Comparison of ENCODE assay signal across 15 cellular contexts in the genomic region with DNA sequence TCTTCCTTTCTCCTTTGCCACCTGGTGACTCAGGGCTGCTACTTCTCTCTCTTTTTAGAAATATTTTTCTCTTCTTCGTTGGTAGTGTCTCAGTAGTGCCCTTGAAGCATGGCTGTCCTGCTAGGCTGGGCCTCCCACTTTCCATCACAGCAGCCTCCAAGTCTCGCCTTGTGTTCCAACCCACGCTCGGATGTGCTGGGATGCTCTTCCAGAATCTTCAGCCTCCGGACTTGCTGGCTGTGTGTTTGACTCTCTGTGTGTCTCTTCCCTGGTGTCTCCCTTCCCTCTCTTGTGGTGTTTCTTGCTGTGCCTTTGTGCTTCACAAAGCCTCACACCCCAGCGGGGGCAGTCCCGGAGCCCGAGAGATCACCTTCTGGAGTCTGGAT.
A peak's percentile ranks its signal among the peaks of the same experiment; 100 is the strongest.
DNase-seq lines count a peak whose midpoint lies in the region; ATAC-seq, FAIRE-seq and TF ChIP-seq lines count a peak whose summit lies in the region.
"Had no signal": no experiment of that assay in that cellular context is flagged by ENCODE, and none has a peak within 500 bp of the region (broad histone marks: within the 10 kb centered on the region; RNA-seq: fewer than 3 reads in every experiment).

No MANE protein-coding gene starts in this region.

- TF ChIP-seq CTCF in right atrium auricular region (IDR thresholded peaks at IDR 0.05) (peak in 1 of 2 donors; percentile 20), astrocyte (IDR thresholded peaks at IDR 0.05; ENCODE audit: insufficient read depth, low read depth, low read length) (no peak), right lobe of liver (IDR thresholded peaks at IDR 0.05) (no peak), upper lobe of right lung (IDR thresholded peaks at IDR 0.05) (no peak)

- H2AFZ ChIP-seq in astrocyte (ENCODE audit: low read depth, low read length), result no peak overlapping the region

- no peaks in the 10 kb centered on the region for H3K27me3 Mint-ChIP-seq in astrocyte (ENCODE audit: low read depth, unreplicated experiment)

- H3K9ac ChIP-seq in astrocyte (ENCODE audit: low read length), result no peak overlapping the region

- WGBS in right lobe of liver (ENCODE audit: insufficient coverage, low coverage, low lambda C conversion rate, missing lambda C conversion rate), result 60% methylated on average over 8 of the region's 8 CpGs

- H3K79me2 ChIP-seq in astrocyte (ENCODE audit: insufficient read depth, low read length), result peaks cover 76% of the 10 kb centered on the region

- peaks cover 21% of the 10 kb centered on the region for H3K4me1 Mint-ChIP-seq in astrocyte (ENCODE audit: low read depth, unreplicated experiment)

- DNase-seq in cardiac septum (ENCODE audit: low spot score) (peak; percentile 70), right atrium auricular region (ENCODE audit: low spot score) (no peak), astrocyte (ENCODE audit: low read depth) (no peak), right lobe of liver (peak in 2 of 3 donors; percentile 22 to 31), upper lobe of right lung (peak; percentile 45), T-helper 1 cell (no peak), HTR-8/SVneo (ENCODE audit: insufficient read length, low spot score) (no peak), middle frontal gyrus (ENCODE audit: extremely low spot score, low spot score) (no peak)
- DNase-seq: activated CD8-positive, alpha-beta memory T cell treated with anti-CD3 and anti-CD28 coated beads for 24 hours; DMS 273 treated with DMSO at 0.1 percent for 48 hours; MG63; NCI-H2029 treated with DMSO at 0.1 percent for 48 hours had no signal

- no peak for TF ChIP-seq POLR2A in right lobe of liver (IDR thresholded peaks at IDR 0.05)

- H3K4me3 ChIP-seq in right atrium auricular region (no peak overlapping the region), astrocyte (ENCODE audit: insufficient read depth, low read depth, low read length) (no peak overlapping the region), right lobe of liver (no peak overlapping the region), upper lobe of right lung (no peak overlapping the region)
- H3K4me3 ChIP-seq: ascending aorta, MG63, SJSA1 had no signal

- FAIRE-seq in astrocyte (lab: Jason Lieb, UNC) (no peak), HTR-8/SVneo (lab: Jason Lieb, UNC) (no peak)

- H3K9me3 ChIP-seq in right atrium auricular region, result no peaks in the 10 kb centered on the region
- no peaks in the 10 kb centered on the region for H3K9me3 ChIP-seq in astrocyte (ENCODE audit: insufficient read depth, low read depth, low read length)
- no peaks in the 10 kb centered on the region for H3K9me3 ChIP-seq in right lobe of liver
- no peaks in the 10 kb centered on the region for H3K9me3 ChIP-seq in upper lobe of right lung
- H3K9me3 ChIP-seq: ascending aorta, MG63, SJSA1 had no signal

- H3K27ac ChIP-seq in right atrium auricular region, result no peak overlapping the region
- no peak overlapping the region for H3K27ac ChIP-seq in astrocyte (ENCODE audit: low read depth, low read length)
- H3K27ac ChIP-seq in right lobe of liver, result no peak overlapping the region
- H3K27ac ChIP-seq in upper lobe of right lung, result no peak overlapping the region
- H3K27ac ChIP-seq: SJSA1 had no signal

- peaks cover 4% of the 10 kb centered on the region for H3K36me3 Mint-ChIP-seq in astrocyte (ENCODE audit: low read depth, unreplicated experiment)

- no peaks in the 10 kb centered on the region for H3K27me3 ChIP-seq in right atrium auricular region
- H3K27me3 ChIP-seq in astrocyte (ENCODE audit: insufficient read depth, low read length), result no peaks in the 10 kb centered on the region
- no peaks in the 10 kb centered on the region for H3K27me3 ChIP-seq in right lobe of liver
- H3K27me3 ChIP-seq in upper lobe of right lung, result no peaks in the 10 kb centered on the region
- H3K27me3 ChIP-seq: ascending aorta, MG63, SJSA1 had no signal

- ATAC-seq in right lobe of liver (peak; percentile 9 to 31 (median 19)), upper lobe of right lung (no peak)

- H3K36me3 ChIP-seq in right atrium auricular region (no peaks in the 10 kb centered on the region), astrocyte (ENCODE audit: insufficient read depth, low read length) (no peaks in the 10 kb centered on the region), right lobe of liver (no peaks in the 10 kb centered on the region), upper lobe of right lung (no peaks in the 10 kb centered on the region)
- H3K36me3 ChIP-seq: ascending aorta, MG63, SJSA1 had no signal

- no peak overlapping the region for H3K27ac Mint-ChIP-seq in astrocyte (ENCODE audit: unreplicated experiment)
- H3K27ac Mint-ChIP-seq: nephron progenitor cell had no signal

- H3K4me3 Mint-ChIP-seq in astrocyte (ENCODE audit: unreplicated experiment), result no peak overlapping the region
- H3K4me3 Mint-ChIP-seq: nephron progenitor cell had no signal

- peak overlapping the region; percentile 63 for H3K4me2 ChIP-seq in astrocyte (ENCODE audit: low read length)

- H4K20me1 ChIP-seq in astrocyte (ENCODE audit: insufficient read depth, low read length), result peaks cover 86% of the 10 kb centered on the region

- intact Hi-C loops in cardiac septum (cut with DNase I) (loop anchor here (2.0 kb wide), 1 partner anchor 179 kb away; no protein-coding TSS in a partner anchor), right lobe of liver (cut with DNase I) (loop anchor here in 1 of 2 donors (10.0 kb wide), 1 partner anchor 253 kb away; no protein-coding TSS in a partner anchor), upper lobe of right lung (cut with DNase I) (loop anchor here (5.0 kb wide), 1 partner anchor 176 kb away; no protein-coding TSS in a partner anchor)

- H3K9me3 Mint-ChIP-seq in astrocyte (ENCODE audit: unreplicated experiment), result no peaks in the 10 kb centered on the region

- H3K4me1 ChIP-seq in right atrium auricular region, result peaks cover 0 to 41% of the 10 kb centered on the region in 2 donors
- peaks cover 7% of the 10 kb centered on the region for H3K4me1 ChIP-seq in astrocyte (ENCODE audit: insufficient read depth, low read length)
- H3K4me1 ChIP-seq in right lobe of liver, result no peaks in the 10 kb centered on the region
- peaks cover 20% of the 10 kb centered on the region for H3K4me1 ChIP-seq in upper lobe of right lung

Comparison
In these comparisons a context has a peak if more than half of its experiments do, and no peak if none do; other contexts are left out.
1. DNase-seq: peak in cardiac septum (single experiment), right lobe of liver (2 of 3) and upper lobe of right lung (single experiment); none in right atrium auricular region (single experiment), astrocyte (single experiment), T-helper 1 cell (0 of 5), HTR-8/SVneo (single experiment) and middle frontal gyrus (single experiment).